Comparison of ENCODE assay signal across 17 cellular contexts in genomic region chr16:54545890-54546476, GRCh38.
A peak's percentile ranks its signal among the peaks of the same experiment; 100 is the strongest.
DNase-seq lines count a peak whose midpoint lies in the region; ATAC-seq and TF ChIP-seq lines count a peak whose summit lies in the region.
"Had no signal": no experiment of that assay in that cellular context is flagged by ENCODE, and none has a peak within 500 bp of the region (broad histone marks: within the 10 kb centered on the region; RNA-seq: fewer than 3 reads in every experiment).

No MANE protein-coding gene starts in this region.

- peak overlapping the region; percentile 51 for H3K9ac ChIP-seq in neural cell (ENCODE audit: low read length)
- H3K9ac ChIP-seq: KMS-11 had no signal

- CTCF ChIA-PET in activated CD8-positive, alpha-beta memory T cell treated with anti-CD3 and anti-CD28 coated beads, Interleukin-2, amount 10 ng/mL, durations not matched to agents 7 days and 5 days (lab: Charles Lee), result interaction anchor here (0.7 kb wide), 1 partner anchor 198 kb away, joined by 3 read pairs; no protein-coding TSS in a partner anchor

- TF ChIP-seq CTCF in neural cell (IDR thresholded peaks at IDR 0.05; ENCODE audit: poor library complexity, severe bottlenecking), result no peak
- no peak for TF ChIP-seq CTCF in type B pancreatic cell (conservative IDR thresholded peaks at IDR 0.05)

- H3K4me2 ChIP-seq in neural cell (ENCODE audit: low read length), result peak overlapping the region; percentile 45
- H3K4me2 ChIP-seq: KMS-11 had no signal

- peaks cover 8% of the 10 kb centered on the region for H3K27me3 ChIP-seq in neural cell (ENCODE audit: insufficient read depth, low read depth, low read length)

- no peaks in the 10 kb centered on the region for H3K36me3 ChIP-seq in neural cell (ENCODE audit: insufficient read depth, low read length)

- peak overlapping the region; percentile 52 for H3K27ac Mint-ChIP-seq in type B pancreatic cell
- H3K27ac Mint-ChIP-seq in activated CD8-positive, alpha-beta memory T cell treated with anti-CD3 and anti-CD28 coated beads, Interleukin-2, amount 10 ng/mL, durations not matched to agents 7 days and 5 days, result no peak overlapping the region
- H3K27ac Mint-ChIP-seq: CD4-positive, alpha-beta memory T cell had no signal

- H3F3A ChIP-seq in neural cell (ENCODE audit: insufficient read depth, low read length, poor library complexity, severe bottlenecking), result no peaks in the 10 kb centered on the region

- DNase-seq in NCI-H1092 treated with DMSO at 0.1 percent for 48 hours (lab: John Stamatoyannopoulos, UW) (peak; percentile 75), NCI-H1092 (lab: John Stamatoyannopoulos, UW) (no peak), NCI-H748 (lab: John Stamatoyannopoulos, UW; ENCODE audit: unreplicated experiment) (peak; percentile 95), type B pancreatic cell (ENCODE audit: extremely low spot score, unreplicated experiment) (no peak), NCI-H187 treated with DMSO at 0.1 percent for 48 hours (lab: John Stamatoyannopoulos, UW) (no peak)
- no peak for DNase-seq in activated CD8-positive, alpha-beta memory T cell treated with anti-CD3 and anti-CD28 coated beads, Interleukin-2, amount 10 ng/mL, durations not matched to agents 7 days and 5 days
- DNase-seq: CD4-positive, alpha-beta memory T cell; NCI-H1048; NCI-H2029 treated with DMSO at 0.1 percent for 48 hours; NCI-H345; NCI-H526; RPMI8226 had no signal

- H3K79me2 ChIP-seq in neural cell (replicated peaks; ENCODE audit: insufficient read depth, low read length), result no peaks in the 10 kb centered on the region

- H3K4me3 ChIP-seq in neural cell (ENCODE audit: low read length), result peak overlapping the region; percentile 50

- H3K9me3 ChIP-seq in neural cell (ENCODE audit: low read length), result no peaks in the 10 kb centered on the region

- H3K4me3 Mint-ChIP-seq in type B pancreatic cell, result peak overlapping the region; percentile 35
- no peak overlapping the region for H3K4me3 Mint-ChIP-seq in activated CD8-positive, alpha-beta memory T cell treated with anti-CD3 and anti-CD28 coated beads, Interleukin-2, amount 10 ng/mL, durations not matched to agents 7 days and 5 days
- H3K4me3 Mint-ChIP-seq: CD4-positive, alpha-beta memory T cell had no signal

- no peaks in the 10 kb centered on the region for H3K9me3 Mint-ChIP-seq in type B pancreatic cell
- no peaks in the 10 kb centered on the region for H3K9me3 Mint-ChIP-seq in activated CD8-positive, alpha-beta memory T cell treated with anti-CD3 and anti-CD28 coated beads, Interleukin-2, amount 10 ng/mL, durations not matched to agents 7 days and 5 days (ENCODE audit: low read depth)

- no peak overlapping the region for H2AFZ ChIP-seq in neural cell (ENCODE audit: low read depth, low read length)

- no peaks in the 10 kb centered on the region for H3K9me2 ChIP-seq in neural cell (ENCODE audit: insufficient read depth, low read length)

- peak overlapping the region; percentile 80 for H3K27ac ChIP-seq in neural cell (ENCODE audit: low read length)
- H3K27ac ChIP-seq: 22Rv1, KMS-11 had no signal

- peak; percentile 88 for TF ChIP-seq EP300 in neural cell (conservative IDR thresholded peaks at IDR 0.05; ENCODE audit: poor library complexity, severe bottlenecking)

- no peaks in the 10 kb centered on the region for H3K36me3 Mint-ChIP-seq in type B pancreatic cell
- H3K36me3 Mint-ChIP-seq in activated CD8-positive, alpha-beta memory T cell treated with anti-CD3 and anti-CD28 coated beads, Interleukin-2, amount 10 ng/mL, durations not matched to agents 7 days and 5 days, result no peaks in the 10 kb centered on the region
- H3K36me3 Mint-ChIP-seq: CD4-positive, alpha-beta memory T cell had no signal

- peaks cover 35% of the 10 kb centered on the region for H3K4me1 Mint-ChIP-seq in type B pancreatic cell (ENCODE audit: unreplicated experiment)
- H3K4me1 Mint-ChIP-seq in activated CD8-positive, alpha-beta memory T cell treated with anti-CD3 and anti-CD28 coated beads, Interleukin-2, amount 10 ng/mL, durations not matched to agents 7 days and 5 days, result no peaks in the 10 kb centered on the region
- H3K4me1 Mint-ChIP-seq: CD4-positive, alpha-beta memory T cell had no signal

- ATAC-seq in activated CD8-positive, alpha-beta memory T cell treated with anti-CD3 and anti-CD28 coated beads, Interleukin-2, amount 10 ng/mL, durations not matched to agents 7 days and 5 days, result no peak
- no peak for ATAC-seq in HG02884 (IDR thresholded peaks at IDR 0.05; ENCODE audit: unreplicated experiment)
- ATAC-seq: HepG2 had no signal

- peaks cover 73% of the 10 kb centered on the region for H3K27me3 Mint-ChIP-seq in type B pancreatic cell
- H3K27me3 Mint-ChIP-seq in activated CD8-positive, alpha-beta memory T cell treated with anti-CD3 and anti-CD28 coated beads, Interleukin-2, amount 10 ng/mL, durations not matched to agents 7 days and 5 days, result no peaks in the 10 kb centered on the region

- TF ChIP-seq RAD21 in neural cell (conservative IDR thresholded peaks at IDR 0.05), result no peak

- H4K20me1 ChIP-seq in neural cell (ENCODE audit: insufficient read depth), result no peaks in the 10 kb centered on the region

TF ChIP-seq in neural cell, 6 proteins besides CTCF, POLR2A, EP300 and RAD21:
- TF ChIP-seq POLR2AphosphoS5 (IDR thresholded peaks at IDR 0.05), result peak; percentile 79
- TF ChIP-seq MXI1 (conservative IDR thresholded peaks at IDR 0.05; ENCODE audit: poor library complexity, severe bottlenecking), result no peak
- TF ChIP-seq REST (IDR thresholded peaks at IDR 0.05; ENCODE audit: borderline replicate concordance), result peak; percentile 99

Comparison
In these comparisons a context has a peak if more than half of its experiments do, and no peak if none do; other contexts are left out.
1. DNase-seq: peak in NCI-H1092 treated with DMSO at 0.1 percent for 48 hours (single experiment) and NCI-H748 (single experiment); none in NCI-H1092 (single experiment), type B pancreatic cell (single experiment), NCI-H187 treated with DMSO at 0.1 percent for 48 hours (single experiment) and activated CD8-positive, alpha-beta memory T cell treated with anti-CD3 and anti-CD28 coated beads, Interleukin-2, amount 10 ng/mL, durations not matched to agents 7 days and 5 days (single experiment).